26 cellular contexts compared by ENCODE assay signal in the genomic region with DNA sequence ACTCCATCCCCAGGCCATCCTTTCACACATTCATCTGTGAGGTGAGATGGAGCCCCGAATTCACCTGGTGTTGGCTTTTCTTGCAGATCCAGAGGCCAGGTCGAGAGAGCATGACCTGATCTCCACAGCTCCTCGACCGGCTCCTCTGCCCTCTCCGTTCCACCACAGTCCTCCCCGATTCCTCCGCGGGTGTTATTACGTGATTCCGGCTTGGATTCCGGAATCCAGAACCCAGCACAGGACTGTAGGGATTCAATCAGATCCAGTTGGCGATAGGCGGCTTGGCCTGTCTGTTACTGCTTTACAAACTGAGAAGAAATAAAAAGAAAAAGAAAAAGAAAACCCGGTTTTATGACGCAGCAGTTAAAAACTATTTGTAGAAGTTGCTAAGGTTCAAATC.
DNase-seq lines count a peak whose midpoint lies in the region; ATAC-seq and TF ChIP-seq lines count a peak whose summit lies in the region.
"Had no signal": no experiment of that assay in that cellular context is flagged by ENCODE, and none has a peak within 500 bp of the region (broad histone marks: within the 10 kb centered on the region; RNA-seq: fewer than 3 reads in every experiment).

No MANE protein-coding gene starts in this region.

- ATAC-seq in Right ventricle myocardium inferior (no peak), GM18861 (IDR thresholded peaks at IDR 0.05; ENCODE audit: unreplicated experiment) (no peak), GM21529 (IDR thresholded peaks at IDR 0.05; ENCODE audit: unreplicated experiment) (no peak)
- ATAC-seq: activated T-cell treated with anti-CD3 and anti-CD28 coated beads, Interleukin-2, amount 50 U/mL, for 4 hours; esophagus mucosa; right lobe of liver had no signal

- TF ChIP-seq CTCF in fibroblast of the aortic adventitia (IDR thresholded peaks at IDR 0.05; ENCODE audit: insufficient read depth, low read length) = no peak

- H3K4me3 ChIP-seq in fibroblast of the aortic adventitia (ENCODE audit: low read depth, low read length) = no peak overlapping the region
- H3K4me3 ChIP-seq in rectal smooth muscle tissue (ENCODE audit: low read length) = no peak overlapping the region
- H3K4me3 ChIP-seq: right lobe of liver had no signal

- intact Hi-C loops in cardiac septum (cut with DNase I) = no loop called here
- intact Hi-C loops in Right ventricle myocardium inferior (cut with DNase I) = no loop called here

- no peaks in the 10 kb centered on the region for H3K36me3 ChIP-seq in rectal smooth muscle tissue (ENCODE audit: control insufficient read depth, insufficient read depth, low read length)
- H3K36me3 ChIP-seq: right lobe of liver had no signal

- H3K27me3 ChIP-seq in rectal smooth muscle tissue (ENCODE audit: control insufficient read depth, insufficient read depth, low read length) = no peaks in the 10 kb centered on the region
- H3K27me3 ChIP-seq: right lobe of liver had no signal

- H3K9ac ChIP-seq in rectal smooth muscle tissue (ENCODE audit: low read length) = no peak overlapping the region

- H3K4me1 ChIP-seq in rectal smooth muscle tissue (ENCODE audit: control insufficient read depth, insufficient read depth, low read length) = peaks cover 8% of the 10 kb centered on the region
- H3K4me1 ChIP-seq: right lobe of liver had no signal

- DNase-seq in cardiac septum (ENCODE audit: low spot score) (peak; percentile 43), Right ventricle myocardium inferior (ENCODE audit: missing footprints) (no peak), fibroblast of the aortic adventitia (ENCODE audit: low read depth) (peak; percentile 52), NCI-H510A treated with DMSO at 0.1 percent for 48 hours (lab: John Stamatoyannopoulos, UW) (no peak)
- DNase-seq in stimulated activated CD4-positive, alpha-beta T cell treated with anti-CD3 and anti-CD28 coated beads, Interleukin-4, amount 100 ng/mL, for 24 hours = no peak
- DNase-seq: 8988T; activated CD8-positive, alpha-beta memory T cell treated with anti-CD3 and anti-CD28 coated beads for 24 hours; activated naive CD4-positive, alpha-beta T cell treated with Interleukin-2 at 50 U/mL for 16 hours; activated T-cell treated with anti-CD3 and anti-CD28 coated beads, Interleukin-2, amount 50 U/mL, for 4 hours; AML-193; cerebellar nuclear complex; effector CD8-positive, alpha-beta T cell; Karpas-422; kidney glomerular epithelial cell; mesendoderm; naive B cell; NCI-H187; NCI-H774; OCI-M1; right lobe of liver; SIG-M5; T-helper 1 cell had no signal

- peak overlapping the region; percentile 63 for H3K27ac ChIP-seq in rectal smooth muscle tissue (ENCODE audit: low read depth, low read length)
- H3K27ac ChIP-seq: right lobe of liver had no signal

Comparison
In these comparisons a context has a peak if more than half of its experiments do, and no peak if none do; other contexts are left out.
1. DNase-seq: peak in cardiac septum (single experiment) and fibroblast of the aortic adventitia (single experiment); none in Right ventricle myocardium inferior (single experiment), stimulated activated CD4-positive, alpha-beta T cell treated with anti-CD3 and anti-CD28 coated beads, Interleukin-4, amount 100 ng/mL, for 24 hours (single experiment) and NCI-H510A treated with DMSO at 0.1 percent for 48 hours (single experiment).